9 cellular contexts compared by ENCODE assay signal in genomic region chr2:240579071-240579762, GRCh38. TPM values are rescaled to one million over a fixed set of nuclear protein-coding genes. Genes with fewer than 3 reads are reported as not detected.
DNase-seq lines count a peak whose midpoint lies in the region; ATAC-seq and TF ChIP-seq lines count a peak whose summit lies in the region.
"Had no signal": no experiment of that assay in that cellular context is flagged by ENCODE, and none has a peak within 500 bp of the region (broad histone marks: within the 10 kb centered on the region; RNA-seq: fewer than 3 reads in every experiment).

No MANE protein-coding gene starts in this region.

- H3K4me3 ChIP-seq in gastrocnemius medialis = no peak overlapping the region
- H3K4me3 ChIP-seq: testis had no signal

- no peaks in the 10 kb centered on the region for H3K9me3 ChIP-seq in gastrocnemius medialis
- H3K9me3 ChIP-seq: testis had no signal

- DNase-seq in RPMI8226 (peak; percentile 44), epithelial cell of prostate (ENCODE audit: low read depth, low spot score) (no peak), gastrocnemius medialis (no peak), NCI-H1436 treated with DMSO at 0.1 percent for 48 hours (lab: John Stamatoyannopoulos, UW) (no peak), kidney tubule cell (ENCODE audit: low spot score) (no peak), AML-193 (lab: John Stamatoyannopoulos, UW) (no peak), GM13977 (ENCODE audit: low spot score) (no peak)
- DNase-seq: testis had no signal

- TF ChIP-seq CTCF in gastrocnemius medialis (IDR thresholded peaks at IDR 0.05 in 4 of 5, conservative IDR thresholded peaks at IDR 0.05 in 1 of 5) = no peak
- TF ChIP-seq CTCF in GM13977 (IDR thresholded peaks at IDR 0.05; ENCODE audit: extremely low read depth, insufficient read depth, missing control alignments) = no peak

- no peaks in the 10 kb centered on the region for H3K27me3 ChIP-seq in gastrocnemius medialis
- H3K27me3 ChIP-seq: testis had no signal

- intact Hi-C loops in gastrocnemius medialis (cut with DNase I; ENCODE audit: low total_unique reads) = no loop called here

- peak; percentile 14 for ATAC-seq in GM21723 (IDR thresholded peaks at IDR 0.05; ENCODE audit: unreplicated experiment)
- ATAC-seq in gastrocnemius medialis = no peak

- peaks cover 0 to 35% of the 10 kb centered on the region in 2 donors for H3K36me3 ChIP-seq in gastrocnemius medialis

- in situ Hi-C loops in gastrocnemius medialis (cut with MboI; ENCODE audit: low sequenced_read_pairs in 4 of 4) = no loop called here
- in situ Hi-C loops in GM13977 (cut with MboI; ENCODE audit: low pct_unique_long_range_greater_than_20kb, low sequenced_read_pairs, unreplicated experiment) = no loop called here

- peak overlapping the region; percentile 73 for H3K27ac ChIP-seq in epithelial cell of prostate
- peak overlapping the region; percentile 7 to 69 (median 47) for H3K27ac ChIP-seq in gastrocnemius medialis
- H3K27ac ChIP-seq: testis had no signal

- peaks cover 4 to 8% of the 10 kb centered on the region in 2 donors for H3K4me1 ChIP-seq in gastrocnemius medialis
- H3K4me1 ChIP-seq: testis had no signal

- no peak for TF ChIP-seq POLR2A in gastrocnemius medialis (IDR thresholded peaks at IDR 0.05)

RNA-seq across cellular contexts. Expression of gene CAPN10, which starts 7.3 kb away (rescaled TPM):
- 10 to 100 TPM in 1 of 4 donors, 1 to 10 TPM in 3; 6.8 to 12.2 (median 7.5) TPM for total RNA-seq in gastrocnemius medialis

RNA-seq across cellular contexts. Expression of gene RNPEPL1, which starts 10.9 kb away (rescaled TPM):
- total RNA-seq in gastrocnemius medialis = 100 to 1,000 TPM in 2 of 4 donors, 10 to 100 TPM in 2; 31.9 to 124 (median 99.6) TPM

RNA-seq across cellular contexts. Expression of gene DUSP28, which starts 19.1 kb away (rescaled TPM):
- 10 to 100 TPM in 3 of 4 donors, 1 to 10 TPM in 1; 7.6 to 18.3 (median 13.2) TPM for total RNA-seq in gastrocnemius medialis

RNA-seq across cellular contexts. Expression of gene ANKMY1, which starts 21.4 kb away (rescaled TPM):
- 1 to 10 TPM; 3.3 to 9.0 (median 5.6) TPM for total RNA-seq in gastrocnemius medialis

RNA-seq across cellular contexts. Expression of gene GPR35, which starts 46.1 kb away (rescaled TPM):
- 1 to 10 TPM in 1 of 4 donors, under 1 TPM in 3; 0.72 to 1.8 (median 0.87) TPM for total RNA-seq in gastrocnemius medialis
